20 cellular contexts compared by ENCODE assay signal in genomic region chr6:136567688-136568087, GRCh38.
"Had no signal": no experiment of that assay in that cellular context is flagged by ENCODE, and none has a peak within 500 bp of the region (broad histone marks: within the 10 kb centered on the region; RNA-seq: fewer than 3 reads in every experiment).

No MANE protein-coding gene starts in this region.

- H3K36me3 ChIP-seq: right atrium auricular region, WERI-Rb-1 had no signal

- H3K4me2 ChIP-seq: hepatocyte had no signal

- H3K9me3 ChIP-seq: adrenal gland, suprapubic skin had no signal

- FAIRE-seq: urothelium cell line had no signal

- H3K27me3 ChIP-seq: adrenal gland, hepatocyte, right atrium auricular region, suprapubic skin, tibial nerve had no signal

- H3K4me1 ChIP-seq: left ventricle myocardium inferior, psoas muscle, right atrium auricular region, suprapubic skin, tibial nerve had no signal

- H3K4me3 ChIP-seq: adrenal gland, hepatocyte, left ventricle myocardium inferior, psoas muscle, right atrium auricular region, suprapubic skin, tibial nerve had no signal

- H3K27ac ChIP-seq: hepatocyte, left ventricle myocardium inferior, psoas muscle, right atrium auricular region, suprapubic skin, tibial nerve, WERI-Rb-1 had no signal

- DNase-seq: activated CD4-positive, alpha-beta T cell treated with anti-CD3 and anti-CD28 coated beads for 1 hour; activated naive CD4-positive, alpha-beta T cell; activated T-cell treated with anti-CD3 and anti-CD28 coated beads, Interleukin-2, amount 50 U/mL, for 1 hour; adrenal gland; cerebellar nuclear complex; effector CD4-positive, alpha-beta T cell; foreskin melanocyte; glutamatergic neuron; kidney glomerular epithelial cell; left ventricle myocardium inferior; psoas muscle; stimulated activated CD4-positive, alpha-beta T cell treated with anti-CD3 and anti-CD28 coated beads, Interleukin-12 subunit alpha, Interleukin-12 subunit beta, amount 100 ng/mL, for 4 hours; T-cell; WERI-Rb-1 had no signal

- H2AFZ ChIP-seq: hepatocyte had no signal

- H3K79me2 ChIP-seq: hepatocyte had no signal

- ATAC-seq: natural killer cell treated with Interleukin-12 subunit alpha and Interleukin-12 subunit beta and Interleukin-15 and Interleukin-18, amount 100 ng/mL, for 72 hours; psoas muscle; T-cell had no signal
